8 cellular contexts compared by ENCODE assay signal in genomic region chr2:61853086-61853847, GRCh38. TPM values are rescaled to one million over a fixed set of nuclear protein-coding genes. Genes with fewer than 3 reads are reported as not detected.
DNase-seq lines count a peak whose midpoint lies in the region; ATAC-seq and TF ChIP-seq lines count a peak whose summit lies in the region.

No MANE protein-coding gene starts in this region.

- no peaks in the 10 kb centered on the region for H3K27me3 ChIP-seq in stomach

- peak overlapping the region; percentile 67 to 91 (median 72) for H3K4me3 ChIP-seq in stomach

- TF ChIP-seq EP300 in stomach (IDR thresholded peaks at IDR 0.05): no peak

- H3K27ac ChIP-seq in caudate nucleus (ENCODE audit: low read depth, low read length): peak overlapping the region; percentile 94
- peak overlapping the region; percentile 86 to 96 (median 92) for H3K27ac ChIP-seq in stomach

- DNase-seq in DMS79 treated with DMSO at 0.1 percent for 48 hours (lab: John Stamatoyannopoulos, UW): peak; percentile 67
- peak; percentile 68 for DNase-seq in NCI-H82 treated with DMSO at 0.1 percent for 48 hours (lab: John Stamatoyannopoulos, UW; ENCODE audit: unreplicated experiment)
- DNase-seq in caudate nucleus (lab: John Stamatoyannopoulos, UW): peak in 13 of 61 donors; percentile 2 to 85 (median 72)
- peak; percentile 70 for DNase-seq in kidney tubule cell (ENCODE audit: low spot score)
- DNase-seq in stomach: peak; percentile 73
- no peak for DNase-seq in activated CD4-positive, CD25-positive, alpha-beta regulatory T cell (lab: John Stamatoyannopoulos, UW)

- intact Hi-C loops in stomach (cut with DNase I; ENCODE audit: low total_unique reads): no loop called here

- no peaks in the 10 kb centered on the region for H3K9me3 ChIP-seq in stomach

- ATAC-seq in GM19328 (IDR thresholded peaks at IDR 0.05; ENCODE audit: unreplicated experiment): peak; percentile 48
- peak; percentile 71 for ATAC-seq in HG03196 (IDR thresholded peaks at IDR 0.05; ENCODE audit: unreplicated experiment)

- no peaks in the 10 kb centered on the region for H3K36me3 ChIP-seq in stomach

- H3K4me1 ChIP-seq in stomach: peaks cover 6 to 40% (median 23%) of the 10 kb centered on the region in 4 donors

- TF ChIP-seq POLR2A in stomach (IDR thresholded peaks at IDR 0.05): no peak

- 9 to 20% (median 9%) methylated on average over 25 to 26 of the region's 26 CpGs for WGBS in stomach, 5 donors

- no peak for TF ChIP-seq CTCF in stomach (IDR thresholded peaks at IDR 0.05)

RNA-seq across cellular contexts. Expression of gene FAM161A, which starts 0.6 kb away (rescaled TPM):
- total RNA-seq in stomach: 10 to 100 TPM in 1 of 5 donors, 1 to 10 TPM in 4; 1.7 to 23.9 (median 6.6) TPM
- 1 to 10 TPM; 2.1 to 4.7 (median 2.5) TPM for polyA plus RNA-seq in stomach

RNA-seq across cellular contexts. Expression of gene CCT4, which starts 35.2 kb away (rescaled TPM):
- 100 to 1,000 TPM in 1 of 5 donors, 10 to 100 TPM in 4; 18.5 to 109 (median 61.6) TPM for total RNA-seq in stomach
- polyA plus RNA-seq in stomach: 10 to 100 TPM; 59.0 to 90.7 (median 75.5) TPM

RNA-seq across cellular contexts. Expression of gene COMMD1, which starts 52.2 kb away (rescaled TPM):
- 100 to 1,000 TPM in 2 of 5 donors, 10 to 100 TPM in 3; 12.1 to 155 (median 46.2) TPM for total RNA-seq in stomach
- 10 to 100 TPM; 45.1 to 60.3 (median 48.6) TPM for polyA plus RNA-seq in stomach

Comparison
In these comparisons a context has a peak if more than half of its experiments do, and no peak if none do; other contexts are left out.
1. DNase-seq: peak in DMS79 treated with DMSO at 0.1 percent for 48 hours (single experiment), NCI-H82 treated with DMSO at 0.1 percent for 48 hours (single experiment), kidney tubule cell (single experiment) and stomach (single experiment); none in activated CD4-positive, CD25-positive, alpha-beta regulatory T cell (0 of 4).